Comparison of ENCODE assay signal across 24 cellular contexts in genomic region chr1:208466054-208466590, GRCh38.
DNase-seq lines count a peak whose midpoint lies in the region; ATAC-seq, FAIRE-seq and TF ChIP-seq lines count a peak whose summit lies in the region.
"Had no signal": no experiment of that assay in that cellular context is flagged by ENCODE, and none has a peak within 500 bp of the region (broad histone marks: within the 10 kb centered on the region; RNA-seq: fewer than 3 reads in every experiment).

No MANE protein-coding gene starts in this region.

- DNase-seq in GM12878 (ENCODE audit: low read depth, low spot score) (no peak), renal cortical epithelial cell (ENCODE audit: low read depth) (peak; percentile 41), ovary (no peak), prostate gland (ENCODE audit: low spot score) (no peak), amygdala (lab: John Stamatoyannopoulos, UW) (no peak)
- DNase-seq: Calu3, DND-41, Karpas-422, NCI-H1092 treated with DMSO at 0.1 percent for 48 hours, NCI-H1436, NCI-H187, NCI-H2081 treated with DMSO at 0.1 percent for 48 hours, NCI-H2171, NCI-H226, NCI-H510A treated with DMSO at 0.1 percent for 48 hours, NCI-H748 treated with DMSO at 0.1 percent for 48 hours, SHP77 treated with DMSO at 0.1 percent for 48 hours, SW 1271 had no signal

- H3K9ac ChIP-seq in OCI-LY3 (ENCODE audit: low read length): no peak overlapping the region
- H3K9ac ChIP-seq in GM12878 (ENCODE audit: control insufficient read depth, insufficient read depth, low read length): no peak overlapping the region

- TF ChIP-seq POLR2A in GM12878 (IDR thresholded peaks at IDR 0.05; ENCODE audit: low read depth, low read length) (no peak), ovary (IDR thresholded peaks at IDR 0.05) (no peak), prostate gland (IDR thresholded peaks at IDR 0.05) (no peak)

- no peak overlapping the region for H2AFZ ChIP-seq in OCI-LY3 (ENCODE audit: low read depth, low read length)
- no peak overlapping the region for H2AFZ ChIP-seq in GM12878 (ENCODE audit: control insufficient read depth, low read depth, low read length)

- 34% methylated on average over 3 of the region's 3 CpGs for WGBS in GM12878 (ENCODE audit: insufficient coverage, insufficient replicate concordance, low lambda C conversion rate, missing lambda C conversion rate)
- 88 to 95% (median 94%) methylated on average over 3 of the region's 3 CpGs for WGBS in ovary, 3 donors
- 93% methylated on average over 3 of the region's 3 CpGs for WGBS in prostate gland

- BruUV-seq in GM12878 (replicated peaks; lab: Mats Ljungman, UMichigan): no TSS peak

- intact Hi-C loops in GM12878 (cut with micrococcal nuclease; ENCODE audit: unreplicated experiment) (no loop called here), ovary (cut with DNase I) (loop anchor here in 1 of 4 donors (10.0 kb wide), 1 partner anchor 201 kb away; no protein-coding TSS in a partner anchor), prostate gland (cut with DNase I) (no loop called here)

- H3K4me2 ChIP-seq in OCI-LY3 (ENCODE audit: low read length) (no peak overlapping the region), GM12878 (ENCODE audit: control insufficient read depth, insufficient read depth) (no peak overlapping the region)

- FAIRE-seq in GM12878 (lab: Jason Lieb, UNC): peak; percentile 49
- FAIRE-seq: H1 had no signal

- ATAC-seq in GM12878 (no peak), HG02981 (IDR thresholded peaks at IDR 0.05; ENCODE audit: unreplicated experiment) (no peak)
- ATAC-seq: HCT116, Panc1 had no signal

- H3K9me3 ChIP-seq in OCI-LY3 (ENCODE audit: insufficient read depth, low read length) (no peaks in the 10 kb centered on the region), GM12878 (replicated peaks; ENCODE audit: control insufficient read depth, insufficient read depth, low read length) (no peaks in the 10 kb centered on the region; the same call in 2 of the 3 replicates), ovary (no peaks in the 10 kb centered on the region), prostate gland (no peaks in the 10 kb centered on the region)

- RAD21 ChIA-PET in GM12878 (lab: Charles Lee; ENCODE audit: unreplicated experiment): no interaction called here

- SMC1A ChIA-PET in GM12878 (lab: Charles Lee; ENCODE audit: uncharacterized antibody, unreplicated experiment): no interaction called here

- TF ChIP-seq CTCF in GM12873 (IDR thresholded peaks at IDR 0.05; ENCODE audit: insufficient read depth, low read depth, low read length, missing control alignments): peak; percentile 7
- peak; percentile 11; the same call in 1 of the 2 replicates for TF ChIP-seq CTCF in OCI-LY3 (IDR thresholded peaks at IDR 0.05; ENCODE audit: low read depth, low read length)
- TF ChIP-seq CTCF in GM12878 (IDR thresholded peaks at IDR 0.05 in 2 of 3, conservative IDR thresholded peaks at IDR 0.05 in 1 of 3; ENCODE audit: control insufficient read depth in 2 of 3, extremely low read depth in 1 of 3, insufficient read depth in 1 of 3, low read depth in 3 of 3, low read length in 3 of 3): no peak
- TF ChIP-seq CTCF in ovary (IDR thresholded peaks at IDR 0.05): no peak
- TF ChIP-seq CTCF in prostate gland (IDR thresholded peaks at IDR 0.05): no peak

- H4K20me1 ChIP-seq in OCI-LY3 (ENCODE audit: insufficient read depth, low read length) (no peaks in the 10 kb centered on the region), GM12878 (ENCODE audit: control insufficient read depth, insufficient read depth) (no peaks in the 10 kb centered on the region)

- H3K27me3 ChIP-seq in OCI-LY3 (ENCODE audit: low read depth, low read length): peaks cover 17% of the 10 kb centered on the region
- no peaks in the 10 kb centered on the region; a peak in 1 of 4 replicates for H3K27me3 ChIP-seq in GM12878 (replicated peaks in 1 of 2; ENCODE audit: control insufficient read depth in 2 of 2, insufficient read depth in 2 of 2, low read length in 1 of 2)
- H3K27me3 ChIP-seq in ovary: no peaks in the 10 kb centered on the region
- H3K27me3 ChIP-seq in prostate gland (replicated peaks; ENCODE audit: insufficient read depth): no peaks in the 10 kb centered on the region

- in situ Hi-C loops in GM12878 (cut with MboI): no loop called here

- H3K36me3 ChIP-seq in OCI-LY3 (replicated peaks; ENCODE audit: low read depth, low read length) (no peaks in the 10 kb centered on the region), GM12878 (ENCODE audit: control insufficient read depth in 2 of 2, insufficient read depth in 2 of 2, low read length in 1 of 2) (no peaks in the 10 kb centered on the region), ovary (no peaks in the 10 kb centered on the region), prostate gland (no peaks in the 10 kb centered on the region)

- TF ChIP-seq RAD21 in GM12878 (IDR thresholded peaks at IDR 0.05; ENCODE audit: insufficient read depth, low read depth, low read length): no peak

- H3K4me3 ChIP-seq in OCI-LY3 (ENCODE audit: low read length): no peak overlapping the region
- no peak overlapping the region for H3K4me3 ChIP-seq in GM12878
- H3K4me3 ChIP-seq in ovary: no peak overlapping the region
- H3K4me3 ChIP-seq in prostate gland: no peak overlapping the region

- H3K4me1 ChIP-seq in OCI-LY3 (ENCODE audit: low read length) (no peaks in the 10 kb centered on the region), GM12878 (ENCODE audit: control insufficient read depth, insufficient read depth, low read length) (no peaks in the 10 kb centered on the region), ovary (ENCODE audit: insufficient read depth) (no peaks in the 10 kb centered on the region), prostate gland (replicated peaks) (no peaks in the 10 kb centered on the region)

- H3K27ac ChIP-seq in OCI-LY3 (ENCODE audit: low read length): no peak overlapping the region
- H3K27ac ChIP-seq in GM12878 (ENCODE audit: control insufficient read depth, insufficient read depth): no peak overlapping the region
- no peak overlapping the region for H3K27ac ChIP-seq in ovary
- no peak overlapping the region for H3K27ac ChIP-seq in prostate gland

- CTCF ChIA-PET in GM12878 (lab: Yijun Ruan, JAX): no interaction called here

- TF ChIP-seq EP300 in GM12878 (IDR thresholded peaks at IDR 0.05; ENCODE audit: borderline replicate concordance in 1 of 2, control insufficient read depth in 1 of 2, low read depth in 2 of 2, low read length in 2 of 2) (no peak), ovary (IDR thresholded peaks at IDR 0.05) (no peak)

- no peaks in the 10 kb centered on the region for H3K79me2 ChIP-seq in OCI-LY3 (ENCODE audit: low read length)
- H3K79me2 ChIP-seq in GM12878 (ENCODE audit: control insufficient read depth, insufficient read depth, low read length): no peaks in the 10 kb centered on the region

- POLR2A ChIA-PET in GM12878 (lab: Charles Lee): no interaction called here

TF ChIP-seq in GM12878, 131 proteins besides CTCF, POLR2A, EP300 and RAD21:
- no peak for TF ChIP-seq ZBTB40 (IDR thresholded peaks at IDR 0.05; ENCODE audit: borderline replicate concordance)
- TF ChIP-seq IRF3 (IDR thresholded peaks at IDR 0.05): no peak
- TF ChIP-seq CBFB (IDR thresholded peaks at IDR 0.05; ENCODE audit: low read depth): no peak

Comparison
In these comparisons a context has a peak if more than half of its experiments do, and no peak if none do; other contexts are left out.
1. CTCF ChIP-seq: peak in GM12873 (single experiment) and OCI-LY3 (single experiment); none in GM12878 (0 of 3), ovary (0 of 3) and prostate gland (0 of 4).